In genomic region chr5:141958113-141958512, GRCh38 we compare ENCODE assay signal across 8 cellular contexts. TPM values are rescaled to one million over a fixed set of nuclear protein-coding genes. Genes with fewer than 3 reads are reported as not detected.
DNase-seq lines count a peak whose midpoint lies in the region; ATAC-seq lines count a peak whose summit lies in the region.

Gene PCDH12 (minus strand): TSS chr5:141958202. CDS start chr5:141957851, 351 bp downstream.

- H3K27ac Mint-ChIP-seq in T-helper 1 cell treated with Interleukin-12 subunit alpha and Interleukin-12 subunit beta and Interleukin-4 antibody, amounts not matched to agents 30 μg/mL and 1 μg/mL, for 36 hours: peak within 1 kb of the TSS; percentile 89

- H3K36me3 Mint-ChIP-seq in T-helper 1 cell treated with Interleukin-12 subunit alpha and Interleukin-12 subunit beta and Interleukin-4 antibody, amounts not matched to agents 30 μg/mL and 1 μg/mL, for 36 hours (ENCODE audit: low read depth): no peaks in the 10 kb centered on the region

- no peaks in the 10 kb centered on the region for H3K27me3 Mint-ChIP-seq in T-helper 1 cell treated with Interleukin-12 subunit alpha and Interleukin-12 subunit beta and Interleukin-4 antibody, amounts not matched to agents 30 μg/mL and 1 μg/mL, for 36 hours (ENCODE audit: low read depth)

- no peaks in the 10 kb centered on the region for H3K9me3 Mint-ChIP-seq in T-helper 1 cell treated with Interleukin-12 subunit alpha and Interleukin-12 subunit beta and Interleukin-4 antibody, amounts not matched to agents 30 μg/mL and 1 μg/mL, for 36 hours

- peak; percentile 21 for ATAC-seq in stimulated activated naive CD8-positive, alpha-beta T cell treated with anti-CD3 and anti-CD28 coated beads, Interleukin-15, Interleukin-2, amounts not matched to agents 100 U/mL and 50 U/mL, for 24 hours

- H3K4me1 Mint-ChIP-seq in T-helper 1 cell treated with Interleukin-12 subunit alpha and Interleukin-12 subunit beta and Interleukin-4 antibody, amounts not matched to agents 30 μg/mL and 1 μg/mL, for 36 hours (ENCODE audit: low read depth): peaks cover 49% of the 10 kb centered on the region

- peak; percentile 10 to 33 for DNase-seq in NOMO-1 (lab: John Stamatoyannopoulos, UW; ENCODE audit: unreplicated experiment in 2 of 2)
- no peak for DNase-seq in NOMO-1 treated with dmso at 0.1 percent for 144 hours (lab: John Stamatoyannopoulos, UW; ENCODE audit: unreplicated experiment)
- peak; percentile 66 for DNase-seq in glomerular endothelial cell (ENCODE audit: extremely low read depth, low read depth, low spot score)
- peak; percentile 36 for DNase-seq in stimulated activated naive CD8-positive, alpha-beta T cell treated with anti-CD3 and anti-CD28 coated beads, Interleukin-15, Interleukin-2, amounts not matched to agents 100 U/mL and 50 U/mL, for 24 hours
- DNase-seq in germinal center (ENCODE audit: low spot score): no peak
- no peak for DNase-seq in central memory CD4-positive, alpha-beta T cell
- no peak for DNase-seq in cerebellar nuclear complex (lab: John Stamatoyannopoulos, UW)

- H3K4me3 Mint-ChIP-seq in T-helper 1 cell treated with Interleukin-12 subunit alpha and Interleukin-12 subunit beta and Interleukin-4 antibody, amounts not matched to agents 30 μg/mL and 1 μg/mL, for 36 hours: peak within 1 kb of the TSS; percentile 71

RNA-seq across cellular contexts. Expression of gene PCDH12, which starts in this region (rescaled TPM):
- 42.8 and 67.3 TPM in 2 replicates for total RNA-seq in glomerular endothelial cell

Comparison
In these comparisons a context has a peak if more than half of its experiments do, and no peak if none do; other contexts are left out.
1. DNase-seq: peak in NOMO-1 (2 of 2), glomerular endothelial cell (single experiment) and stimulated activated naive CD8-positive, alpha-beta T cell treated with anti-CD3 and anti-CD28 coated beads, Interleukin-15, Interleukin-2, amounts not matched to agents 100 U/mL and 50 U/mL, for 24 hours (single experiment); none in NOMO-1 treated with dmso at 0.1 percent for 144 hours (single experiment), germinal center (single experiment), central memory CD4-positive, alpha-beta T cell (single experiment) and cerebellar nuclear complex (0 of 2).